15 cellular contexts compared by ENCODE assay signal in genomic region chr7:121479466-121479865, GRCh38.
A peak's percentile ranks its signal among the peaks of the same experiment; 100 is the strongest.
DNase-seq lines count a peak whose midpoint lies in the region; ATAC-seq and TF ChIP-seq lines count a peak whose summit lies in the region.
"Had no signal": no experiment of that assay in that cellular context is flagged by ENCODE, and none has a peak within 500 bp of the region (broad histone marks: within the 10 kb centered on the region; RNA-seq: fewer than 3 reads in every experiment).

No MANE protein-coding gene starts in this region.

- H3K9me3 ChIP-seq in HUES48 (ENCODE audit: control insufficient read depth, insufficient read depth, low read length) (peaks cover 9% of the 10 kb centered on the region; the same call in 1 of the 2 replicates), adipocyte (ENCODE audit: control insufficient read depth, low read length) (no peaks in the 10 kb centered on the region), iPS-20b (ENCODE audit: insufficient read depth, low read depth, low read length) (no peaks in the 10 kb centered on the region)
- H3K9me3 ChIP-seq: BE2C, HAP-1 had no signal

- no peak for TF ChIP-seq CTCF in omental fat pad (IDR thresholded peaks at IDR 0.05)

- H3K9ac ChIP-seq in HUES48 (ENCODE audit: low read depth, low read length) (no peak overlapping the region), adipocyte (ENCODE audit: low read length) (no peak overlapping the region), iPS-20b (ENCODE audit: low read depth, low read length) (no peak overlapping the region)

- H3K27ac ChIP-seq in HUES48 (ENCODE audit: low read depth, low read length): peak overlapping the region; percentile 17
- no peak overlapping the region for H3K27ac ChIP-seq in iPS-20b (ENCODE audit: low read length)
- H3K27ac ChIP-seq: C4-2B had no signal

- peak; percentile 86 for ATAC-seq in omental fat pad (ENCODE audit: low FRiP score)
- no peak for ATAC-seq in HG03460 (IDR thresholded peaks at IDR 0.05; ENCODE audit: unreplicated experiment)

- H3K36me3 ChIP-seq in HUES48 (ENCODE audit: control insufficient read depth, insufficient read depth, low read length): no peaks in the 10 kb centered on the region
- H3K36me3 ChIP-seq in adipocyte (ENCODE audit: control insufficient read depth, insufficient read depth, low read length, severe bottlenecking): no peaks in the 10 kb centered on the region
- H3K36me3 ChIP-seq in iPS-20b (ENCODE audit: insufficient read depth, low read depth, low read length): no peaks in the 10 kb centered on the region
- H3K36me3 ChIP-seq: BE2C, HAP-1 had no signal

- peaks cover 31% of the 10 kb centered on the region for H3K4me1 ChIP-seq in HUES48 (ENCODE audit: control insufficient read depth, insufficient read depth, low read length)
- peaks cover 25% of the 10 kb centered on the region for H3K4me1 ChIP-seq in adipocyte (ENCODE audit: control insufficient read depth, insufficient read depth, low read length)
- peaks cover 26% of the 10 kb centered on the region; the same call in 1 of the 2 replicates for H3K4me1 ChIP-seq in iPS-20b (ENCODE audit: insufficient read depth, low read length)
- H3K4me1 ChIP-seq: BE2C had no signal

- DNase-seq in adipocyte (ENCODE audit: low read depth) (peak; percentile 30), omental fat pad (ENCODE audit: low spot score) (no peak), NCI-H146 (lab: John Stamatoyannopoulos, UW) (no peak), cerebellar nuclear complex (lab: John Stamatoyannopoulos, UW) (no peak)
- no peak for DNase-seq in activated CD8-positive, alpha-beta memory T cell treated with anti-CD3 and anti-CD28 coated beads for 24 hours
- DNase-seq: BE2C; CD4-positive, alpha-beta memory T cell; DMS79; GOT3 had no signal

- H3K4me3 ChIP-seq in HUES48 (ENCODE audit: low read depth, low read length) (no peak overlapping the region), adipocyte (ENCODE audit: low read length) (no peak overlapping the region), iPS-20b (ENCODE audit: low read length) (peak overlapping the region; percentile 27; the same call in 1 of the 2 replicates)
- H3K4me3 ChIP-seq: GM12878, HAP-1 had no signal

- H3K27me3 ChIP-seq in HUES48 (ENCODE audit: control insufficient read depth, insufficient read depth, low read length): no peaks in the 10 kb centered on the region
- no peaks in the 10 kb centered on the region for H3K27me3 ChIP-seq in adipocyte (replicated peaks; ENCODE audit: control insufficient read depth, insufficient read depth, low read length)
- no peaks in the 10 kb centered on the region for H3K27me3 ChIP-seq in iPS-20b (ENCODE audit: insufficient read depth, low read length)
- H3K27me3 ChIP-seq: BE2C had no signal
